Comparison of ENCODE assay signal across 21 cellular contexts in genomic region chr17:32160526-32160925, GRCh38.
"Had no signal": no experiment of that assay in that cellular context is flagged by ENCODE, and none has a peak within 500 bp of the region (broad histone marks: within the 10 kb centered on the region; RNA-seq: fewer than 3 reads in every experiment).

No MANE protein-coding gene starts in this region.

- DNase-seq: activated CD4-positive, alpha-beta T cell treated with anti-CD3 and anti-CD28 coated beads, Interleukin-2, amount 10 ng/mL, durations not matched to agents 24 days and 14 days; activated CD8-positive, alpha-beta memory T cell treated with anti-CD3 and anti-CD28 coated beads, Interleukin-2, amount 50 U/mL, for 4 hours; activated effector memory CD4-positive, alpha-beta T cell treated with Interleukin-2 at 50 U/mL for 16 hours; activated naive CD4-positive, alpha-beta T cell treated with anti-CD3 and anti-CD28 coated beads, Interleukin-2, amount 50 U/mL, for 16 hours; activated T-cell treated with anti-CD3 and anti-CD28 coated beads, Interleukin-2, amount 50 U/mL, for 4 hours; aorta; cerebellar nuclear complex; effector CD8-positive, alpha-beta T cell; esophagus squamous epithelium; hippocampal formation; left colon; midbrain; stimulated activated CD4-positive, alpha-beta T cell treated with anti-CD3 and anti-CD28 coated beads, Interleukin-12 subunit alpha, Interleukin-12 subunit beta, amount 100 ng/mL, for 4 hours; stimulated activated CD4-positive, alpha-beta T cell treated with anti-CD3 and anti-CD28 coated beads, Interleukin-2, amount 100 ng/mL, for 24 hours; stimulated activated naive CD4-positive, alpha-beta T cell treated with Interleukin-2 at 50 U/mL for 16 hours; T-helper 1 cell; T-helper 9 cell had no signal

- H3K27ac ChIP-seq: breast epithelium, esophagus squamous epithelium, tibial nerve, vagina had no signal

- H3K4me1 ChIP-seq: breast epithelium had no signal

- H3K4me3 ChIP-seq: breast epithelium, esophagus squamous epithelium, tibial nerve, vagina had no signal

- H3K36me3 ChIP-seq: breast epithelium had no signal

- H3K27ac Mint-ChIP-seq: activated CD4-positive, alpha-beta T cell treated with anti-CD3 and anti-CD28 coated beads, Interleukin-2, amount 10 ng/mL, durations not matched to agents 24 days and 14 days; nephron had no signal

- H3K4me1 Mint-ChIP-seq: nephron had no signal

- H3K4me3 Mint-ChIP-seq: activated CD4-positive, alpha-beta T cell treated with anti-CD3 and anti-CD28 coated beads, Interleukin-2, amount 10 ng/mL, durations not matched to agents 24 days and 14 days; activated T-cell treated with anti-CD3 and anti-CD28 coated beads, Interleukin-2, amount 50 U/mL, for 4 hours; nephron had no signal

- H3K27me3 ChIP-seq: breast epithelium, esophagus squamous epithelium, tibial nerve, vagina had no signal

- ATAC-seq: activated T-cell treated with anti-CD3 and anti-CD28 coated beads, Interleukin-2, amount 50 U/mL, for 4 hours; left colon had no signal

- H3K27me3 Mint-ChIP-seq: activated CD4-positive, alpha-beta T cell treated with anti-CD3 and anti-CD28 coated beads, Interleukin-2, amount 10 ng/mL, durations not matched to agents 24 days and 14 days had no signal

- H3K9me3 ChIP-seq: esophagus squamous epithelium, tibial nerve, vagina had no signal

- H3K9me3 Mint-ChIP-seq: activated T-cell treated with anti-CD3 and anti-CD28 coated beads, Interleukin-2, amount 50 U/mL, for 4 hours had no signal
